Comparison of ENCODE assay signal across 16 cellular contexts in the genomic region with DNA sequence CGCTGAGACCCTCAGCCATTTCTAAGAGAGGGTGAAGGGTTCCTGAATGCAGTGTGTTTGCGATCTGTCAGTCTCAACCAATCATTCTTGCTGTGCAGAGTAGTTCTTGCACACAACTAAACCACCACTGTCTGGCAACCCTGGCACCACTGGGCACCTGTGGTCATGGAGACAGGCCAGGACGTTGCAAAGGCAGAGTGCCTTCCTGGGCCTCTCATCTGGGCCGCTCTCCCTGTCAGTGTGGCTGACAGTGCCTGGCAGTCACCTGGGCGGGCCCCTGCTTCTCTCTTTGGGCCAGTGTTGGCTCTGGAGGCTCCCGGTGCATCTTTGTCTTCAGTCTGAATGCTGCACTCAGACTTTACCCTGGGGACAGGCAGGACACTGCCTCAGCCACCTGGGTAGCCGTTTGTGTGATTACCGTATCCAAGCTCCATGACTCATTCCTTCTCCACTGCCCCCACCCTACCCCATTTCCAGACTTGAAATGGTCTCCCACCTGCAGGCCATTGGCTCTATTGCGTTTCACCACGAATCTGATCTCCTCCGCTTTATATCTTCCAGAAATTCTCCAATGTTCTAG.
A peak's percentile ranks its signal among the peaks of the same experiment; 100 is the strongest.
DNase-seq lines count a peak whose midpoint lies in the region; ATAC-seq, FAIRE-seq and TF ChIP-seq lines count a peak whose summit lies in the region.
"Had no signal": no experiment of that assay in that cellular context is flagged by ENCODE, and none has a peak within 500 bp of the region (broad histone marks: within the 10 kb centered on the region; RNA-seq: fewer than 3 reads in every experiment).

No MANE protein-coding gene starts in this region.

- no peak for TF ChIP-seq POLR2A in A549 (IDR thresholded peaks at IDR 0.05; ENCODE audit: low read length)

- peak in 1 of 2 experiments; percentile 25 for DNase-seq in A549 (ENCODE audit: low read depth in 1 of 2, low spot score in 1 of 2)
- DNase-seq in ELF-1 (ENCODE audit: low read depth, low spot score): peak; percentile 59
- no peak for DNase-seq in Panc1 (ENCODE audit: low read depth, low spot score)
- DNase-seq in left lung: peak; percentile 30 to 73
- DNase-seq in stimulated activated naive CD8-positive, alpha-beta T cell treated with anti-CD3 and anti-CD28 coated beads, Interleukin-15, amount 100 ng/mL, for 72 hours: no peak
- no peak for DNase-seq in iPS-NIHi11 (ENCODE audit: low spot score)
- DNase-seq in activated CD4-positive, alpha-beta T cell treated with anti-CD3 and anti-CD28 coated beads for 36 hours: no peak
- no peak for DNase-seq in RPMI8226
- DNase-seq: activated CD8-positive, alpha-beta memory T cell treated with anti-CD3 and anti-CD28 coated beads, Interleukin-2, amount 10 ng/mL, durations not matched to agents 7 days and 5 days; activated naive CD4-positive, alpha-beta T cell treated with anti-CD3 and anti-CD28 coated beads, Interleukin-2, amount 10 ng/mL, durations not matched to agents 7 days and 5 days; effector memory CD4-positive, alpha-beta T cell; EL; NCI-H187 treated with DMSO at 0.1 percent for 48 hours; SK-N-SH had no signal

- no TSS peak for BruUV-seq in Panc1 (replicated peaks; lab: Mats Ljungman, UMichigan)

- peak; percentile 32 to 52; a peak in 2 of 6 replicates for ATAC-seq in A549
- ATAC-seq in Panc1: no peak
- ATAC-seq in left lung: peak; percentile 21
- ATAC-seq in stimulated activated naive CD8-positive, alpha-beta T cell treated with anti-CD3 and anti-CD28 coated beads, Interleukin-15, amount 100 ng/mL, for 72 hours: no peak
- no peak for ATAC-seq in activated CD4-positive, alpha-beta T cell treated with anti-CD3 and anti-CD28 coated beads for 36 hours
- ATAC-seq: activated CD8-positive, alpha-beta memory T cell treated with anti-CD3 and anti-CD28 coated beads, Interleukin-2, amount 10 ng/mL, durations not matched to agents 7 days and 5 days had no signal

- H3K27ac ChIP-seq in A549: peak overlapping the region in 1 of 2 experiments; percentile 22; a peak in 1 of 6 replicates
- peak overlapping the region; percentile 29 for H3K27ac ChIP-seq in Panc1 (ENCODE audit: low read length)
- peak overlapping the region in 1 of 2 donors; percentile 89 for H3K27ac ChIP-seq in left lung
- H3K27ac ChIP-seq: thoracic aorta had no signal

- POLR2A ChIA-PET in A549 (lab: Yijun Ruan, JAX): interaction anchor here (0.9 kb wide), 1 partner anchor 104 kb away, joined by 4 read pairs; a partner anchor contains a TSS
- POLR2A ChIA-PET in Panc1 (lab: Charles Lee): interaction anchor here (1.1 kb wide), 1 partner anchor 76 kb away, joined by 3 read pairs; no protein-coding TSS in a partner anchor
- POLR2A ChIA-PET in activated CD4-positive, alpha-beta T cell treated with anti-CD3 and anti-CD28 coated beads for 36 hours (lab: Charles Lee): no interaction called here

- CTCF ChIA-PET in A549 (lab: Yijun Ruan, JAX): interaction anchor here (0.8 to 2.0 kb wide), 4 partner anchors 12 to 267 kb away, joined by 3 to 5 read pairs (median 4); a partner anchor contains a TSS
- CTCF ChIA-PET in Panc1 (lab: Charles Lee): no interaction called here
- CTCF ChIA-PET in activated CD4-positive, alpha-beta T cell treated with anti-CD3 and anti-CD28 coated beads for 36 hours (lab: Charles Lee): interaction anchor here (1.4 kb wide), 1 partner anchor 267 kb away, joined by 4 read pairs; no protein-coding TSS in a partner anchor

- no peaks in the 10 kb centered on the region for H3K9me3 Mint-ChIP-seq in stimulated activated naive CD8-positive, alpha-beta T cell treated with anti-CD3 and anti-CD28 coated beads, Interleukin-15, amount 100 ng/mL, for 72 hours
- H3K9me3 Mint-ChIP-seq in activated CD4-positive, alpha-beta T cell treated with anti-CD3 and anti-CD28 coated beads for 36 hours (ENCODE audit: low read depth): no peaks in the 10 kb centered on the region
- H3K9me3 Mint-ChIP-seq: IgD-negative memory B cell had no signal

- no peaks in the 10 kb centered on the region for H3K27me3 Mint-ChIP-seq in stimulated activated naive CD8-positive, alpha-beta T cell treated with anti-CD3 and anti-CD28 coated beads, Interleukin-15, amount 100 ng/mL, for 72 hours
- H3K27me3 Mint-ChIP-seq in activated CD4-positive, alpha-beta T cell treated with anti-CD3 and anti-CD28 coated beads for 36 hours: no peaks in the 10 kb centered on the region
- H3K27me3 Mint-ChIP-seq: IgD-negative memory B cell had no signal

- no peak overlapping the region for H3K4me2 ChIP-seq in A549
- H3K4me2 ChIP-seq: SK-N-SH had no signal

- no peak for FAIRE-seq in A549 (lab: Jason Lieb, UNC)

- TF ChIP-seq EP300 in A549 (IDR thresholded peaks at IDR 0.05): no peak

- H3K36me3 ChIP-seq in Panc1 (ENCODE audit: control insufficient read depth, insufficient read depth, low read length) (no peaks in the 10 kb centered on the region), left lung (no peaks in the 10 kb centered on the region)
- H3K36me3 ChIP-seq: thoracic aorta had no signal

- 61% methylated on average over 10 of the region's 11 CpGs for WGBS in A549 (ENCODE audit: missing lambda C conversion rate)

- H3K27ac Mint-ChIP-seq in stimulated activated naive CD8-positive, alpha-beta T cell treated with anti-CD3 and anti-CD28 coated beads, Interleukin-15, amount 100 ng/mL, for 72 hours: no peak overlapping the region
- no peak overlapping the region for H3K27ac Mint-ChIP-seq in activated CD4-positive, alpha-beta T cell treated with anti-CD3 and anti-CD28 coated beads for 36 hours
- H3K27ac Mint-ChIP-seq: activated CD8-positive, alpha-beta memory T cell treated with anti-CD3 and anti-CD28 coated beads, Interleukin-2, amount 10 ng/mL, durations not matched to agents 7 days and 5 days; activated naive CD4-positive, alpha-beta T cell treated with anti-CD3 and anti-CD28 coated beads, Interleukin-2, amount 10 ng/mL, durations not matched to agents 7 days and 5 days had no signal

- intact Hi-C loops in Panc1 (cut with micrococcal nuclease; ENCODE audit: unreplicated experiment) (loop anchor here (10.0 kb wide), 1 partner anchor 63 kb away; no protein-coding TSS in a partner anchor), left lung (cut with DNase I) (no loop called here)
- intact Hi-C loops in activated CD4-positive, alpha-beta T cell treated with anti-CD3 and anti-CD28 coated beads for 36 hours (cut with DNase I, micrococcal nuclease): no loop called here

- no peak overlapping the region for H3K4me3 Mint-ChIP-seq in stimulated activated naive CD8-positive, alpha-beta T cell treated with anti-CD3 and anti-CD28 coated beads, Interleukin-15, amount 100 ng/mL, for 72 hours
- no peak overlapping the region for H3K4me3 Mint-ChIP-seq in activated CD4-positive, alpha-beta T cell treated with anti-CD3 and anti-CD28 coated beads for 36 hours
- H3K4me3 Mint-ChIP-seq: activated CD8-positive, alpha-beta memory T cell treated with anti-CD3 and anti-CD28 coated beads, Interleukin-2, amount 10 ng/mL, durations not matched to agents 7 days and 5 days had no signal

- H3K27me3 ChIP-seq in Panc1 (ENCODE audit: control insufficient read depth, insufficient read depth, low read length) (no peaks in the 10 kb centered on the region), left lung (no peaks in the 10 kb centered on the region)

- TF ChIP-seq CTCF in A549 (IDR thresholded peaks at IDR 0.05): no peak
- no peak for TF ChIP-seq CTCF in Panc1 (IDR thresholded peaks at IDR 0.05)
- TF ChIP-seq CTCF in left lung (IDR thresholded peaks at IDR 0.05): no peak

- H3K4me3 ChIP-seq in A549: no peak overlapping the region
- no peak overlapping the region for H3K4me3 ChIP-seq in Panc1 (ENCODE audit: low read depth in 2 of 2, low read length in 2 of 2)
- no peak overlapping the region for H3K4me3 ChIP-seq in left lung
- H3K4me3 ChIP-seq: thoracic aorta had no signal

- H3K9me3 ChIP-seq in A549 (no peaks in the 10 kb centered on the region), Panc1 (ENCODE audit: control insufficient read depth, insufficient read depth, low read depth, low read length) (no peaks in the 10 kb centered on the region), left lung (no peaks in the 10 kb centered on the region)
- H3K9me3 ChIP-seq: SK-N-SH, thoracic aorta had no signal

- H3K4me1 ChIP-seq in A549 (peaks cover 13% of the 10 kb centered on the region), Panc1 (ENCODE audit: control insufficient read depth, insufficient read depth, low read length) (peaks cover 25% of the 10 kb centered on the region), left lung (peaks cover 15 to 58% of the 10 kb centered on the region in 2 donors)

- in situ Hi-C loops in Panc1 (cut with HindIII; ENCODE audit: low pct_unique_long_range_greater_than_20kb, low sequenced_read_pairs): no loop called here

- H3K4me1 Mint-ChIP-seq in stimulated activated naive CD8-positive, alpha-beta T cell treated with anti-CD3 and anti-CD28 coated beads, Interleukin-15, amount 100 ng/mL, for 72 hours: peaks cover 33% of the 10 kb centered on the region
- peaks cover 12% of the 10 kb centered on the region for H3K4me1 Mint-ChIP-seq in activated CD4-positive, alpha-beta T cell treated with anti-CD3 and anti-CD28 coated beads for 36 hours

- H3K36me3 Mint-ChIP-seq in activated CD4-positive, alpha-beta T cell treated with anti-CD3 and anti-CD28 coated beads for 36 hours (ENCODE audit: low read depth): no peaks in the 10 kb centered on the region
- H3K36me3 Mint-ChIP-seq: activated CD8-positive, alpha-beta memory T cell treated with anti-CD3 and anti-CD28 coated beads, Interleukin-2, amount 10 ng/mL, durations not matched to agents 7 days and 5 days had no signal

- no peak for TF ChIP-seq RAD21 in A549 (conservative IDR thresholded peaks at IDR 0.05 in 1 of 2, IDR thresholded peaks at IDR 0.05 in 1 of 2)

TF ChIP-seq in A549, 52 proteins besides CTCF, POLR2A, EP300 and RAD21:
- TF ChIP-seq CBX2 (IDR thresholded peaks at IDR 0.05; ENCODE audit: borderline replicate concordance, low read depth) (no peak), CHD4 (IDR thresholded peaks at IDR 0.05; ENCODE audit: borderline replicate concordance) (no peak), NPAS2 (CRISPR knock-in tag; IDR thresholded peaks at IDR 0.05; ENCODE audit: borderline replicate concordance) (no peak), POLR2AphosphoS2 (conservative IDR thresholded peaks at IDR 0.05; ENCODE audit: low read length) (no peak), BHLHE40 (IDR thresholded peaks at IDR 0.05; ENCODE audit: low read depth, low read length) (no peak), FOSL2 (IDR thresholded peaks at IDR 0.05) (no peak), FOSL2 (CRISPR knock-in tag; IDR thresholded peaks at IDR 0.05) (0 out of 2 replicates have a peak, but pooled peaks have one; percentile 17), KDM1A (IDR thresholded peaks at IDR 0.05; ENCODE audit: low read depth) (no peak)
- TF ChIP-seq, protein P1, sequence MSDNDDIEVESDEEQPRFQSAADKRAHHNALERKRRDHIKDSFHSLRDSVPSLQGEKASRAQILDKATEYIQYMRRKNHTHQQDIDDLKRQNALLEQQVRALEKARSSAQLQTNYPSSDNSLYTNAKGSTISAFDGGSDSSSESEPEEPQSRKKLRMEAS (IDR thresholded peaks at IDR 0.05): no peak

Comparison
In these comparisons a context has a peak if more than half of its experiments do, and no peak if none do; other contexts are left out.
1. ATAC-seq: peak in A549 (2 of 2) and left lung (single experiment); none in Panc1 (single experiment), stimulated activated naive CD8-positive, alpha-beta T cell treated with anti-CD3 and anti-CD28 coated beads, Interleukin-15, amount 100 ng/mL, for 72 hours (single experiment) and activated CD4-positive, alpha-beta T cell treated with anti-CD3 and anti-CD28 coated beads for 36 hours (single experiment).
2. DNase-seq: peak in ELF-1 (single experiment) and left lung (2 of 2); none in Panc1 (single experiment), stimulated activated naive CD8-positive, alpha-beta T cell treated with anti-CD3 and anti-CD28 coated beads, Interleukin-15, amount 100 ng/mL, for 72 hours (0 of 2), iPS-NIHi11 (single experiment), activated CD4-positive, alpha-beta T cell treated with anti-CD3 and anti-CD28 coated beads for 36 hours (single experiment) and RPMI8226 (single experiment).